Comparison of ENCODE assay signal across 8 cellular contexts in genomic region chr6:116461075-116461474, GRCh38. TPM values are rescaled to one million over a fixed set of nuclear protein-coding genes. Genes with fewer than 3 reads are reported as not detected.
DNase-seq lines count a peak whose midpoint lies in the region; ATAC-seq and TF ChIP-seq lines count a peak whose summit lies in the region.

Gene CALHM6 (plus strand): TSS chr6:116461375. CDS start chr6:116461930, 555 bp downstream.

- no peaks in the 10 kb centered on the region for H3K79me1 ChIP-seq in neuronal stem cell (ENCODE audit: low read depth, low read length)

- intact Hi-C loops in CD14-positive monocyte (cut with micrococcal nuclease): no loop called here

- H2BK5ac ChIP-seq in neuronal stem cell (ENCODE audit: low read length): no peak within 1 kb of the TSS

- peak within 1 kb of the TSS; percentile 44; the same call in 1 of the 2 replicates for H3K4me2 ChIP-seq in OCI-LY1 (ENCODE audit: low read length)
- peak within 1 kb of the TSS; percentile 74 for H3K4me2 ChIP-seq in neuronal stem cell (ENCODE audit: insufficient read depth, low read length, poor library complexity, severe bottlenecking)

- H3K9me2 ChIP-seq in OCI-LY1 (ENCODE audit: low read depth, low read length): no peaks in the 10 kb centered on the region

- H2BK12ac ChIP-seq in neuronal stem cell (ENCODE audit: low read length): peak within 1 kb of the TSS; percentile 98

- H3K27ac ChIP-seq in OCI-LY1 (ENCODE audit: low read depth, low read length, poor library complexity, severe bottlenecking) (no peak within 1 kb of the TSS), esophagus (ENCODE audit: low read depth in 2 of 2, low read length in 1 of 2) (peak within 1 kb of the TSS in 1 of 2 donors; percentile 17), neuronal stem cell (replicated peaks; ENCODE audit: low read length) (no peak within 1 kb of the TSS)

- peak within 1 kb of the TSS; percentile 93 for H4K8ac ChIP-seq in neuronal stem cell (ENCODE audit: low read depth, low read length)

- H2AFZ ChIP-seq in OCI-LY1 (ENCODE audit: low read length) (no peak within 1 kb of the TSS), neuronal stem cell (ENCODE audit: low read length) (no peak within 1 kb of the TSS)

- H3K27me3 ChIP-seq in OCI-LY1 (ENCODE audit: insufficient read depth, low read length) (no peaks in the 10 kb centered on the region), esophagus (ENCODE audit: control insufficient read depth in 1 of 2, insufficient read depth in 2 of 2, low read length in 2 of 2) (peaks cover 0 to 3% of the 10 kb centered on the region in 2 donors), neuronal stem cell (ENCODE audit: control insufficient read depth in 3 of 3, insufficient read depth in 3 of 3, low read depth in 1 of 3, low read length in 3 of 3) (peaks cover 0 to 26% (median 0%) of the 10 kb centered on the region in 3 experiments)

- H2AK5ac ChIP-seq in neuronal stem cell (ENCODE audit: low read depth, low read length): no peak within 1 kb of the TSS

- H3K4me1 Mint-ChIP-seq in CD14-positive monocyte: peaks cover 70% of the 10 kb centered on the region

- no peaks in the 10 kb centered on the region for H3K79me2 ChIP-seq in OCI-LY1 (ENCODE audit: insufficient read depth, low read length)

- peak within 1 kb of the TSS; percentile 81 for H3K4ac ChIP-seq in neuronal stem cell (ENCODE audit: low read length)

- DNase-seq in CD14-positive monocyte (ENCODE audit: low spot score) (no peak), neuronal stem cell (ENCODE audit: low spot score) (no peak), HUDEP-2 (lab: John Stamatoyannopoulos, UW; ENCODE audit: unreplicated experiment in 76 of 76) (no peak), NCI-H2171 (lab: John Stamatoyannopoulos, UW) (no peak)
- no peak for DNase-seq in stimulated activated CD4-positive, alpha-beta T cell treated with anti-CD3 and anti-CD28 coated beads, Interleukin-15, amount 100 ng/mL, for 24 hours

- H3K27ac Mint-ChIP-seq in CD14-positive monocyte: peak within 1 kb of the TSS; percentile 79 to 91 (median 87)

- H3K36me3 Mint-ChIP-seq in CD14-positive monocyte: peaks cover 8 to 11% of the 10 kb centered on the region in 2 donors

- no peak for ATAC-seq in GM21717 (IDR thresholded peaks at IDR 0.05; ENCODE audit: unreplicated experiment)

- H4K91ac ChIP-seq in neuronal stem cell (ENCODE audit: low read depth, low read length, poor library complexity): no peak within 1 kb of the TSS

- no peak for TF ChIP-seq CTCF in CD14-positive monocyte (IDR thresholded peaks at IDR 0.05)
- TF ChIP-seq CTCF in OCI-LY1 (IDR thresholded peaks at IDR 0.05; ENCODE audit: low read length): no peak

- H3K4me3 ChIP-seq in OCI-LY1 (ENCODE audit: low read depth, low read length, poor library complexity, severe bottlenecking): peak within 1 kb of the TSS; percentile 50
- peak within 1 kb of the TSS; percentile 43 to 44 for H3K4me3 ChIP-seq in esophagus (ENCODE audit: low read depth in 1 of 2, low read length in 2 of 2)
- H3K4me3 ChIP-seq in neuronal stem cell (ENCODE audit: low read length in 2 of 2): peak within 1 kb of the TSS in 1 of 2 donors; percentile 76

- H3F3A ChIP-seq in OCI-LY1 (ENCODE audit: insufficient read depth, low read length): no peaks in the 10 kb centered on the region

- H4K20me1 ChIP-seq in OCI-LY1 (ENCODE audit: insufficient read depth, low read length): no peaks in the 10 kb centered on the region

- H3K9me3 ChIP-seq in OCI-LY1 (ENCODE audit: low read length) (no peaks in the 10 kb centered on the region), esophagus (ENCODE audit: control insufficient read depth in 2 of 2, insufficient read depth in 1 of 2, low read depth in 1 of 2, low read length in 1 of 2) (no peaks in the 10 kb centered on the region), neuronal stem cell (replicated peaks in 1 of 2; ENCODE audit: control insufficient read depth in 2 of 2, insufficient read depth in 1 of 2, low read depth in 1 of 2, low read length in 2 of 2) (no peaks in the 10 kb centered on the region)

- H2BK120ac ChIP-seq in neuronal stem cell (ENCODE audit: low read depth, low read length): no peak within 1 kb of the TSS

- H3K36me3 ChIP-seq in OCI-LY1 (ENCODE audit: insufficient read depth, low read length): no peaks in the 10 kb centered on the region
- no peaks in the 10 kb centered on the region for H3K36me3 ChIP-seq in esophagus (ENCODE audit: control insufficient read depth in 2 of 2, insufficient read depth in 2 of 2, low read length in 1 of 2)
- H3K36me3 ChIP-seq in neuronal stem cell (replicated peaks in 1 of 2; ENCODE audit: control insufficient read depth in 2 of 2, insufficient read depth in 2 of 2, low read length in 2 of 2): no peaks in the 10 kb centered on the region

- H3K18ac ChIP-seq in neuronal stem cell (ENCODE audit: low read length): peak within 1 kb of the TSS; percentile 87

- H3K4me1 ChIP-seq in OCI-LY1 (ENCODE audit: insufficient read depth, low read length, severe bottlenecking) (peaks cover 3% of the 10 kb centered on the region), esophagus (ENCODE audit: control insufficient read depth in 2 of 2, insufficient read depth in 2 of 2, low read length in 1 of 2) (peaks cover 0 to 3% of the 10 kb centered on the region in 2 donors), neuronal stem cell (ENCODE audit: control insufficient read depth in 2 of 2, insufficient read depth in 1 of 2, low read depth in 1 of 2, low read length in 2 of 2) (peaks cover 0 to 2% of the 10 kb centered on the region in 2 donors)

- peaks cover 0 to 3% (median 0%) of the 10 kb centered on the region in 7 donors for H3K9me3 Mint-ChIP-seq in CD14-positive monocyte

- peaks cover 0 to 3% (median 2%) of the 10 kb centered on the region in 3 donors for H3K27me3 Mint-ChIP-seq in CD14-positive monocyte (ENCODE audit: low read depth in 3 of 3)

- 92 to 93% methylated on average over 4 of the region's 4 CpGs for WGBS in esophagus, 2 donors
- WGBS in neuronal stem cell (ENCODE audit: extremely low coverage in 2 of 2, insufficient read length in 2 of 2, insufficient replicate concordance in 1 of 2), 2 donors: no CpG with 5 or more reads among the region's 4 CpGs

- H3K9ac ChIP-seq in OCI-LY1 (ENCODE audit: low read length) (no peak within 1 kb of the TSS), neuronal stem cell (ENCODE audit: low read depth, low read length, poor library complexity) (peak within 1 kb of the TSS; percentile 82)

- H3K23ac ChIP-seq in neuronal stem cell (ENCODE audit: low read depth, low read length, poor library complexity): peak within 1 kb of the TSS; percentile 95

- H2BK15ac ChIP-seq in neuronal stem cell (ENCODE audit: low read length): peak within 1 kb of the TSS; percentile 33

- peak within 1 kb of the TSS; percentile 33 for H3K14ac ChIP-seq in neuronal stem cell (ENCODE audit: low read length)

- H3K4me3 Mint-ChIP-seq in CD14-positive monocyte: peak within 1 kb of the TSS; percentile 87 to 93

RNA-seq across cellular contexts. Expression of gene CALHM6, which starts in this region (rescaled TPM):
- 100 to 1,000 TPM; 261 to 367 TPM for polyA plus RNA-seq in CD14-positive monocyte
- 1 to 10 TPM; 2.9 to 3.4 TPM for polyA plus RNA-seq in esophagus
- 0.46 TPM for polyA plus RNA-seq in neuronal stem cell (2013, experiment 1 of 2)
- 0.61 TPM for polyA plus RNA-seq in neuronal stem cell (2013, experiment 2 of 2)

Comparison
In these comparisons a context has a peak if more than half of its experiments do, and no peak if none do; other contexts are left out.
1. RNA of gene CALHM6 (polyA plus RNA-seq): 261 to 367 TPM in CD14-positive monocyte; 2.9 to 3.4 TPM in esophagus; every median in the first group is over 10 times any median in the second.